In genomic region chr1:1450616-1451015, GRCh38 we compare ENCODE assay signal across 8 cellular contexts. TPM values are rescaled to one million over a fixed set of nuclear protein-coding genes. Genes with fewer than 3 reads are reported as not detected.
"Had no signal": no experiment of that assay in that cellular context is flagged by ENCODE, and none has a peak within 500 bp of the region (broad histone marks: within the 10 kb centered on the region; RNA-seq: fewer than 3 reads in every experiment).

No MANE protein-coding gene starts in this region.

RNA-seq across cellular contexts. Expression of gene ATAD3C, which starts 1.1 kb away (rescaled TPM):
- total RNA-seq: ascending aorta, cerebellum had no signal

RNA-seq across cellular contexts. Expression of gene ANKRD65, which starts 29.5 kb away (rescaled TPM):
- total RNA-seq: activated naive CD4-positive, alpha-beta T cell treated with anti-CD3 and anti-CD28 coated beads for 36 hours; activated naive CD8-positive, alpha-beta T cell treated with anti-CD3 and anti-CD28 coated beads for 36 hours; activated naive CD8-positive, alpha-beta T cell treated with anti-CD3 and anti-CD28 coated beads, Interleukin-2, amount 10 ng/mL, durations not matched to agents 7 days and 5 days; activated T-helper 17 cell treated with anti-CD3 and anti-CD28 coated beads, Interleukin-2, amount 50 U/mL, for 72 hours; activated T-helper 2 cell treated with anti-CD3 and anti-CD28 coated beads, Interferon-gamma antibody, Interleukin-2, Interleukin-4, amounts not matched to agents 10 μg/mL and 5 μg/mL and 100 μg/mL, durations not matched to agents 14 hours and 24 hours and 36 hours; chondrocyte had no signal
